In the genomic region with DNA sequence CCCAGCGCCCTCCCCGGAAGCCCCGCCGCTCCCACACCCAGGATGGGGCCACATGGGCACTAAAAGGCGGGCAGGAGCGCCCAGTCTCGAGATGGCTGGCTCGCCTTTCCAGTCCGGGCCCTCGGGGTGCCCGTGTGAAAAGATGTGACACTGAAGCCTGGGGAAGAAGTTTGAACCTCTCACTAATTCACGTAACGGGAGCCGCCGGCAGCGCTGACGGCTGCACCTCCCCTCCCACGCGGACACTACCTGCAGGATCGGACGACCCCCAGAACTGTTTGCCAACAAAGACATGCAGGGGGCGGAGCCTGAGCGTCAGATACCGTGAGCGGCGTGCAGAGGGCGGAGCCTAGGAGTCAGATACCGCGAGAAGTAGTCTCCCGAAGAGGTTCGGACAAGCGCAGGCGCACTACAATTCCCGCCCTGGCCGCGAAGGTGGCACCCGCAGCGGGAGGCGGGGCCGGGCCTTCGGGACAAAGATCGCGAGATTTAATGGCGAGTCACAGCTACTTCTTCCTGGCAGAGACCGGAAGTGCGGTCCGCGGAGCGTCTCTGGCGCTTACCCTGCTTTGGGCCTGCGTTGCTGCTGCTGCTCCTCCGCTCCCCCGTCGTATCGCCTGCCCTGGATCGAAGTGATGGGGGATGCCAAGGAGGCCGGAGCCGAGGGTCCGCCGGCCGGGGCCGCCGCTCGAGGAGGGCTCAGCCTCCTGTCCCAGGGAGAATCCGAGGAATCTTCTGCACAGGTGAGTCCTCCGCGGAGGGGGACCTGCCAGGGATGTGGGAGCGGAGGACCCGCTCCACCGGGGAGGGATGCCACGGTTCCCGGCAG, we compare ENCODE assay signal across 1 cellular context.
TF ChIP-seq lines count a peak whose summit lies in the region.

A gene with protein sequence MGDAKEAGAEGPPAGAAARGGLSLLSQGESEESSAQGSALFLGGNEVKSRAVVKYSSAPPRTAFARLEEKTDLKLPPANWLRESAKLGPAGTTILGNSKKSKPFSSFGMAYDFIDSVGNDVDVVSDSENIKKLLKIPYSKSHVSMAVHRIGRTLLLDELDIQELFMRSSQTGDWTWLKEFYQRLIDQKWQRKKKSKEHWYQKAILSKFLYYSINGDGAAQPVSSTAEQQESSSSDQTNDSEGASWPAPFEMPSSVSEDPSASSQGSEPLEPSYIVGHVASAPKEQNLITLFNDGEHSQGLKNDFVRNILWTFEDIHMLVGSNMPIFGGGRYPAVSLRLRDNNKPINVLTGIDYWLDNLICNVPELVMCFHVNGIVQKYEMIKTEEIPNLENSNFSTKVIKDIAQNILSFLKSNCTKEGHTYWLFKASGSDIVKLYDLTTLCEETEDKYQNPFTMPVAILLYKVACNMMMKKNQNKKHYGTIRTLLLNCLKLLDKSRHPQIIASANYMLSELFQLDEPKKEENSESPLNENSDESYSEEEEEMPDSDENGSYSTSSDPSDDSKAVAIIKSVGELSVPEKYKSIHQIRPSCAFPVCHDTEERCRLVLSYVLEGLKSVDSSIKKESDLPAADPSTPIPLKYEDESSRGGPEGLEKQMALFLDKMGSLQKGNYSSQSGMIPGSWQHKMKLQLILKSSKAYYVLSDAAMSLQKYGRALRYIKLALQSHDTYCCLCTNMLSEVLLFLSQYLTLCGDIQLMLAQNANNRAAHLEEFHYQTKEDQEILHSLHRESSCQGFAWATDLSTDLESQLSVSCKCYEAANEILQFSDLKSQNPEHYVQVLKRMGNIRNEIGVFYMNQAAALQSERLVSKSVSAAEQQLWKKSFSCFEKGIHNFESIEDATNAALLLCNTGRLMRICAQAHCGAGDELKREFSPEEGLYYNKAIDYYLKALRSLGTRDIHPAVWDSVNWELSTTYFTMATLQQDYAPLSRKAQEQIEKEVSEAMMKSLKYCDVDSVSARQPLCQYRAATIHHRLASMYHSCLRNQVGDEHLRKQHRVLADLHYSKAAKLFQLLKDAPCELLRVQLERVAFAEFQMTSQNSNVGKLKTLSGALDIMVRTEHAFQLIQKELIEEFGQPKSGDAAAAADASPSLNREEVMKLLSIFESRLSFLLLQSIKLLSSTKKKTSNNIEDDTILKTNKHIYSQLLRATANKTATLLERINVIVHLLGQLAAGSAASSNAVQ (plus strand): TSS at position 537 of the 829 bp plus-strand sequence. CDS start 99 bp downstream, at position 636.

TF ChIP-seq in HepG2, 621 proteins besides CTCF, POLR2A, EP300 and RAD21 (continued from another document and continues in another):
- TF ChIP-seq RCOR2 (CRISPR knock-in tag; IDR thresholded peaks at IDR 0.05): no peak
- TF ChIP-seq, protein P1, sequence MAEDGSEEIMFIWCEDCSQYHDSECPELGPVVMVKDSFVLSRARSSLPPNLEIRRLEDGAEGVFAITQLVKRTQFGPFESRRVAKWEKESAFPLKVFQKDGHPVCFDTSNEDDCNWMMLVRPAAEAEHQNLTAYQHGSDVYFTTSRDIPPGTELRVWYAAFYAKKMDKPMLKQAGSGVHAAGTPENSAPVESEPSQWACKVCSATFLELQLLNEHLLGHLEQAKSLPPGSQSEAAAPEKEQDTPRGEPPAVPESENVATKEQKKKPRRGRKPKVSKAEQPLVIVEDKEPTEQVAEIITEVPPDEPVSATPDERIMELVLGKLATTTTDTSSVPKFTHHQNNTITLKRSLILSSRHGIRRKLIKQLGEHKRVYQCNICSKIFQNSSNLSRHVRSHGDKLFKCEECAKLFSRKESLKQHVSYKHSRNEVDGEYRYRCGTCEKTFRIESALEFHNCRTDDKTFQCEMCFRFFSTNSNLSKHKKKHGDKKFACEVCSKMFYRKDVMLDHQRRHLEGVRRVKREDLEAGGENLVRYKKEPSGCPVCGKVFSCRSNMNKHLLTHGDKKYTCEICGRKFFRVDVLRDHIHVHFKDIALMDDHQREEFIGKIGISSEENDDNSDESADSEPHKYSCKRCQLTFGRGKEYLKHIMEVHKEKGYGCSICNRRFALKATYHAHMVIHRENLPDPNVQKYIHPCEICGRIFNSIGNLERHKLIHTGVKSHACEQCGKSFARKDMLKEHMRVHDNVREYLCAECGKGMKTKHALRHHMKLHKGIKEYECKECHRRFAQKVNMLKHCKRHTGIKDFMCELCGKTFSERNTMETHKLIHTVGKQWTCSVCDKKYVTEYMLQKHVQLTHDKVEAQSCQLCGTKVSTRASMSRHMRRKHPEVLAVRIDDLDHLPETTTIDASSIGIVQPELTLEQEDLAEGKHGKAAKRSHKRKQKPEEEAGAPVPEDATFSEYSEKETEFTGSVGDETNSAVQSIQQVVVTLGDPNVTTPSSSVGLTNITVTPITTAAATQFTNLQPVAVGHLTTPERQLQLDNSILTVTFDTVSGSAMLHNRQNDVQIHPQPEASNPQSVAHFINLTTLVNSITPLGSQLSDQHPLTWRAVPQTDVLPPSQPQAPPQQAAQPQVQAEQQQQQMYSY (CRISPR knock-in tag; IDR thresholded peaks at IDR 0.05): peak; percentile 71; the same call in 1 of the 2 replicates
- TF ChIP-seq YY1 (IDR thresholded peaks at IDR 0.05; ENCODE audit: insufficient read depth, insufficient replicate concordance, low read depth, low read length): peak; percentile 47
- peak; percentile 88 for TF ChIP-seq ZNF501 (CRISPR knock-in tag; IDR thresholded peaks at IDR 0.05)
- TF ChIP-seq CHD2 (IDR thresholded peaks at IDR 0.05; ENCODE audit: low read depth, low read length): peak; percentile 96
- TF ChIP-seq, protein P2, sequence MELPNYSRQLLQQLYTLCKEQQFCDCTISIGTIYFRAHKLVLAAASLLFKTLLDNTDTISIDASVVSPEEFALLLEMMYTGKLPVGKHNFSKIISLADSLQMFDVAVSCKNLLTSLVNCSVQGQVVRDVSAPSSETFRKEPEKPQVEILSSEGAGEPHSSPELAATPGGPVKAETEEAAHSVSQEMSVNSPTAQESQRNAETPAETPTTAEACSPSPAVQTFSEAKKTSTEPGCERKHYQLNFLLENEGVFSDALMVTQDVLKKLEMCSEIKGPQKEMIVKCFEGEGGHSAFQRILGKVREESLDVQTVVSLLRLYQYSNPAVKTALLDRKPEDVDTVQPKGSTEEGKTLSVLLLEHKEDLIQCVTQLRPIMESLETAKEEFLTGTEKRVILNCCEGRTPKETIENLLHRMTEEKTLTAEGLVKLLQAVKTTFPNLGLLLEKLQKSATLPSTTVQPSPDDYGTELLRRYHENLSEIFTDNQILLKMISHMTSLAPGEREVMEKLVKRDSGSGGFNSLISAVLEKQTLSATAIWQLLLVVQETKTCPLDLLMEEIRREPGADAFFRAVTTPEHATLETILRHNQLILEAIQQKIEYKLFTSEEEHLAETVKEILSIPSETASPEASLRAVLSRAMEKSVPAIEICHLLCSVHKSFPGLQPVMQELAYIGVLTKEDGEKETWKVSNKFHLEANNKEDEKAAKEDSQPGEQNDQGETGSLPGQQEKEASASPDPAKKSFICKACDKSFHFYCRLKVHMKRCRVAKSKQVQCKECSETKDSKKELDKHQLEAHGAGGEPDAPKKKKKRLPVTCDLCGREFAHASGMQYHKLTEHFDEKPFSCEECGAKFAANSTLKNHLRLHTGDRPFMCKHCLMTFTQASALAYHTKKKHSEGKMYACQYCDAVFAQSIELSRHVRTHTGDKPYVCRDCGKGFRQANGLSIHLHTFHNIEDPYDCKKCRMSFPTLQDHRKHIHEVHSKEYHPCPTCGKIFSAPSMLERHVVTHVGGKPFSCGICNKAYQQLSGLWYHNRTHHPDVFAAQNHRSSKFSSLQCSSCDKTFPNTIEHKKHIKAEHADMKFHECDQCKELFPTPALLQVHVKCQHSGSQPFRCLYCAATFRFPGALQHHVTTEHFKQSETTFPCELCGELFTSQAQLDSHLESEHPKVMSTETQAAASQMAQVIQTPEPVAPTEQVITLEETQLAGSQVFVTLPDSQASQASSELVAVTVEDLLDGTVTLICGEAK (IDR thresholded peaks at IDR 0.05): peak; percentile 36; the same call in 1 of the 2 replicates
- TF ChIP-seq, protein P2 (CRISPR knock-in tag; IDR thresholded peaks at IDR 0.05): no peak; the same call in 1 of the 2 replicates
- TF ChIP-seq, protein P3, sequence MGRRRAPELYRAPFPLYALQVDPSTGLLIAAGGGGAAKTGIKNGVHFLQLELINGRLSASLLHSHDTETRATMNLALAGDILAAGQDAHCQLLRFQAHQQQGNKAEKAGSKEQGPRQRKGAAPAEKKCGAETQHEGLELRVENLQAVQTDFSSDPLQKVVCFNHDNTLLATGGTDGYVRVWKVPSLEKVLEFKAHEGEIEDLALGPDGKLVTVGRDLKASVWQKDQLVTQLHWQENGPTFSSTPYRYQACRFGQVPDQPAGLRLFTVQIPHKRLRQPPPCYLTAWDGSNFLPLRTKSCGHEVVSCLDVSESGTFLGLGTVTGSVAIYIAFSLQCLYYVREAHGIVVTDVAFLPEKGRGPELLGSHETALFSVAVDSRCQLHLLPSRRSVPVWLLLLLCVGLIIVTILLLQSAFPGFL (CRISPR knock-in tag; IDR thresholded peaks at IDR 0.05): no peak
- peak; percentile 39; the same call in 1 of the 2 replicates for TF ChIP-seq MAZ (IDR thresholded peaks at IDR 0.05; ENCODE audit: borderline replicate concordance, low read depth, low read length)
- peak; percentile 39; the same call in 1 of the 2 replicates for TF ChIP-seq MAZ (CRISPR knock-in tag; IDR thresholded peaks at IDR 0.05; ENCODE audit: low read depth)
- peak; percentile 47; the same call in 1 of the 2 replicates for TF ChIP-seq ZKSCAN8 (CRISPR knock-in tag; IDR thresholded peaks at IDR 0.05; ENCODE audit: borderline replicate concordance)
- no peak for TF ChIP-seq HNRNPK (IDR thresholded peaks at IDR 0.05; ENCODE audit: low read depth, low read length, poor library complexity, severe bottlenecking)
- TF ChIP-seq, protein P4, sequence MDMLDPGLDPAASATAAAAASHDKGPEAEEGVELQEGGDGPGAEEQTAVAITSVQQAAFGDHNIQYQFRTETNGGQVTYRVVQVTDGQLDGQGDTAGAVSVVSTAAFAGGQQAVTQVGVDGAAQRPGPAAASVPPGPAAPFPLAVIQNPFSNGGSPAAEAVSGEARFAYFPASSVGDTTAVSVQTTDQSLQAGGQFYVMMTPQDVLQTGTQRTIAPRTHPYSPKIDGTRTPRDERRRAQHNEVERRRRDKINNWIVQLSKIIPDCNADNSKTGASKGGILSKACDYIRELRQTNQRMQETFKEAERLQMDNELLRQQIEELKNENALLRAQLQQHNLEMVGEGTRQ (IDR thresholded peaks at IDR 0.05; ENCODE audit: low read depth, low read length): no peak
- TF ChIP-seq, protein P4 (CRISPR knock-in tag; IDR thresholded peaks at IDR 0.05; ENCODE audit: borderline replicate concordance): no peak
- peak; percentile 64 for TF ChIP-seq CREM (IDR thresholded peaks at IDR 0.05)
- no peak for TF ChIP-seq CREM (CRISPR knock-in tag; IDR thresholded peaks at IDR 0.05)
- TF ChIP-seq ZNF577 (CRISPR knock-in tag; IDR thresholded peaks at IDR 0.05; ENCODE audit: borderline replicate concordance, low read depth): no peak
- peak; percentile 93 for TF ChIP-seq PHF8 (CRISPR knock-in tag; IDR thresholded peaks at IDR 0.05)
- TF ChIP-seq ZNF251 (CRISPR knock-in tag; IDR thresholded peaks at IDR 0.05): 0 out of 2 replicates have a peak, but pooled peaks have one; percentile 69
- TF ChIP-seq BORCS8-MEF2B (CRISPR knock-in tag; IDR thresholded peaks at IDR 0.05): peak; percentile 85; the same call in 1 of the 2 replicates
- TF ChIP-seq, protein P5, sequence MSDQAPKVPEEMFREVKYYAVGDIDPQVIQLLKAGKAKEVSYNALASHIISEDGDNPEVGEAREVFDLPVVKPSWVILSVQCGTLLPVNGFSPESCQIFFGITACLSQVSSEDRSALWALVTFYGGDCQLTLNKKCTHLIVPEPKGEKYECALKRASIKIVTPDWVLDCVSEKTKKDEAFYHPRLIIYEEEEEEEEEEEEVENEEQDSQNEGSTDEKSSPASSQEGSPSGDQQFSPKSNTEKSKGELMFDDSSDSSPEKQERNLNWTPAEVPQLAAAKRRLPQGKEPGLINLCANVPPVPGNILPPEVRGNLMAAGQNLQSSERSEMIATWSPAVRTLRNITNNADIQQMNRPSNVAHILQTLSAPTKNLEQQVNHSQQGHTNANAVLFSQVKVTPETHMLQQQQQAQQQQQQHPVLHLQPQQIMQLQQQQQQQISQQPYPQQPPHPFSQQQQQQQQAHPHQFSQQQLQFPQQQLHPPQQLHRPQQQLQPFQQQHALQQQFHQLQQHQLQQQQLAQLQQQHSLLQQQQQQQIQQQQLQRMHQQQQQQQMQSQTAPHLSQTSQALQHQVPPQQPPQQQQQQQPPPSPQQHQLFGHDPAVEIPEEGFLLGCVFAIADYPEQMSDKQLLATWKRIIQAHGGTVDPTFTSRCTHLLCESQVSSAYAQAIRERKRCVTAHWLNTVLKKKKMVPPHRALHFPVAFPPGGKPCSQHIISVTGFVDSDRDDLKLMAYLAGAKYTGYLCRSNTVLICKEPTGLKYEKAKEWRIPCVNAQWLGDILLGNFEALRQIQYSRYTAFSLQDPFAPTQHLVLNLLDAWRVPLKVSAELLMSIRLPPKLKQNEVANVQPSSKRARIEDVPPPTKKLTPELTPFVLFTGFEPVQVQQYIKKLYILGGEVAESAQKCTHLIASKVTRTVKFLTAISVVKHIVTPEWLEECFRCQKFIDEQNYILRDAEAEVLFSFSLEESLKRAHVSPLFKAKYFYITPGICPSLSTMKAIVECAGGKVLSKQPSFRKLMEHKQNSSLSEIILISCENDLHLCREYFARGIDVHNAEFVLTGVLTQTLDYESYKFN (CRISPR knock-in tag; conservative IDR thresholded peaks at IDR 0.05): peak; percentile 53
- TF ChIP-seq ARNT (IDR thresholded peaks at IDR 0.05): no peak
- no peak; the same call in none of the 2 replicates for TF ChIP-seq ZNF703 (CRISPR knock-in tag; IDR thresholded peaks at IDR 0.05; ENCODE audit: borderline replicate concordance)
